Comparison of ENCODE assay signal across 1 cellular context in genomic region chrX:49877397-49878101, GRCh38.
TF ChIP-seq lines count a peak whose summit lies in the region.

No MANE protein-coding gene starts in this region.

TF ChIP-seq in HepG2, 621 proteins besides CTCF, POLR2A, EP300 and RAD21 (continued from another document):
- no peak for TF ChIP-seq AKNA (CRISPR knock-in tag; IDR thresholded peaks at IDR 0.05; ENCODE audit: borderline replicate concordance)
- TF ChIP-seq REPIN1 (CRISPR knock-in tag; IDR thresholded peaks at IDR 0.05; ENCODE audit: borderline replicate concordance, low read depth), result peak; percentile 31; the same call in 1 of the 2 replicates
- no peak for TF ChIP-seq ZNF740 (CRISPR knock-in tag; IDR thresholded peaks at IDR 0.05)
- TF ChIP-seq SRF (IDR thresholded peaks at IDR 0.05; ENCODE audit: low read depth, low read length), result no peak
- no peak for TF ChIP-seq ZNF564 (CRISPR knock-in tag; IDR thresholded peaks at IDR 0.05)
- no peak for TF ChIP-seq CAMTA2 (CRISPR knock-in tag; IDR thresholded peaks at IDR 0.05; ENCODE audit: borderline replicate concordance)
- no peak for TF ChIP-seq EEA1 (CRISPR knock-in tag; IDR thresholded peaks at IDR 0.05; ENCODE audit: borderline replicate concordance)
- no peak for TF ChIP-seq E2F1 (CRISPR knock-in tag; IDR thresholded peaks at IDR 0.05)
- peak; percentile 92 for TF ChIP-seq DRAP1 (CRISPR knock-in tag; IDR thresholded peaks at IDR 0.05)
- no peak for TF ChIP-seq ZMAT5 (CRISPR knock-in tag; IDR thresholded peaks at IDR 0.05; ENCODE audit: borderline replicate concordance, low read depth)
- no peak for TF ChIP-seq ZNF451 (CRISPR knock-in tag; IDR thresholded peaks at IDR 0.05)
- TF ChIP-seq ZNF326 (CRISPR knock-in tag; IDR thresholded peaks at IDR 0.05; ENCODE audit: borderline replicate concordance), result no peak
- no peak for TF ChIP-seq YEATS4 (CRISPR knock-in tag; IDR thresholded peaks at IDR 0.05; ENCODE audit: borderline replicate concordance)
- TF ChIP-seq ZNF678 (CRISPR knock-in tag; IDR thresholded peaks at IDR 0.05), result no peak
- no peak for TF ChIP-seq ZNF274 (CRISPR knock-in tag; IDR thresholded peaks at IDR 0.05)
- no peak for TF ChIP-seq AKAP8 (CRISPR knock-in tag; IDR thresholded peaks at IDR 0.05)
- TF ChIP-seq ZBTB42 (CRISPR knock-in tag; IDR thresholded peaks at IDR 0.05), result no peak
- TF ChIP-seq ZSCAN31 (CRISPR knock-in tag; IDR thresholded peaks at IDR 0.05; ENCODE audit: low read depth), result peak; percentile 9; the same call in 1 of the 2 replicates
- no peak for TF ChIP-seq CCDC6 (CRISPR knock-in tag; IDR thresholded peaks at IDR 0.05)
- peak; percentile 70 for TF ChIP-seq ZMYM4 (CRISPR knock-in tag; IDR thresholded peaks at IDR 0.05)
- TF ChIP-seq BORCS8-MEF2B (CRISPR knock-in tag; IDR thresholded peaks at IDR 0.05), result no peak
- no peak for TF ChIP-seq NFE2L1 (CRISPR knock-in tag; IDR thresholded peaks at IDR 0.05; ENCODE audit: borderline replicate concordance)
